ENCODE assay signal across 22 cellular contexts in the genomic region with DNA sequence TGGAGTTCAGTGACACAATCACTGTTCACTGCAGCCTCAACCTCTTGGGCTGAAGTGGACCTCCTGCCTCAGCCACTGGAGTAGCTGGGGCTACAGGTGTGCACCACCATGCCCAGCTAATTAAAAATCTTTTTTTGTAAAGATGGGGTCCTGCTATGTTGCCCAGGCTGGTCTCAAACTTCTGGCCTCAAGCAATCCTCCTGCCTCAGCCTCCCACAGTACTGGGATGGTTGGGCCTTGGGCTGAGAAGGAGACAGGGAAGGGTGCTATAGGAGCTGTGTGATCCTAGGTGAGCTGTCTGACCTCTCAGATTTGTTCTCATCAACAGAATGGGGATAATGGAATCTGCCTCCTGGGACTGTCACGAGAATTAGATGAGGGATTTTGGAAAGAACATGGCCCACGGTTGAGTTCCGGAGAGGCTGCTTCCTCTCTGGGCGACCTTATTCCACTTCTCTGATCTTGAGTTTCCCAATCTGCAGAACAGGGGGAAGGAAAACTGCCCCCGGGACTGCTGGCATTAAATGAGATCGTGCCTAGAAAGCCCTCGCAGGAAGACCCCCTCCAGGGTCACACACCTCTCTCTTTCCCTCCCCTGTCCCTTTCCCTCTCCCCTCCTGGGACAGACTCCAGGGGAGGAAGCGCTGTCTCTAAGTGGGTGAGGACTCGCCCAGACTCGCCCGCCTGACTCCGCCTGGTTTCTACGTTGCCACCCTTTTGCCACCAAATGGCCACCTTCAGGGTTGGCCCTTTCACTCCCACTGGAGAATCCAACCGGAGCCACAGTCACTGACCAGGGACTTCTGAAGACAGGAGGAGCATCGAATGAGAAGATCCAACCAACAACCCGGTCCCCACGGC.
"Had no signal": no experiment of that assay in that cellular context is flagged by ENCODE, and none has a peak within 500 bp of the region (broad histone marks: within the 10 kb centered on the region; RNA-seq: fewer than 3 reads in every experiment).

No MANE protein-coding gene starts in this region.

- H3K4me3 ChIP-seq: breast epithelium, esophagus squamous epithelium, left ventricle myocardium inferior, lung, SK-N-MC, testis had no signal

- H3K4me3 Mint-ChIP-seq: activated CD4-positive, alpha-beta T cell treated with anti-CD3 and anti-CD28 coated beads, Interleukin-2, amount 10 ng/mL, durations not matched to agents 7 days and 5 days; activated naive CD4-positive, alpha-beta T cell treated with anti-CD3 and anti-CD28 coated beads, Interleukin-2, amount 50 U/mL, for 24 hours; naive B cell; neural crest cell; type B pancreatic cell had no signal

- H3K4me1 Mint-ChIP-seq: activated naive CD4-positive, alpha-beta T cell treated with anti-CD3 and anti-CD28 coated beads, Interleukin-2, amount 50 U/mL, for 24 hours had no signal

- H3K36me3 Mint-ChIP-seq: type B pancreatic cell had no signal

- DNase-seq: activated CD4-positive, alpha-beta T cell treated with anti-CD3 and anti-CD28 coated beads, Interleukin-2, amount 10 ng/mL, durations not matched to agents 7 days and 5 days; activated CD4-positive, CD25-positive, alpha-beta regulatory T cell treated with anti-CD3 and anti-CD28 coated beads, Interleukin-2, amount 50 U/mL, for 72 hours; activated effector memory CD4-positive, alpha-beta T cell treated with anti-CD3 and anti-CD28 coated beads, Interleukin-2, amount 50 U/mL, for 16 hours; dermis blood vessel endothelial cell; effector CD4-positive, alpha-beta T cell; esophagus squamous epithelium; left ventricle myocardium inferior; naive B cell; occipital lobe; right cardiac atrium; stimulated activated CD4-positive, alpha-beta T cell treated with anti-CD3 and anti-CD28 coated beads, Interleukin-15, amount 100 ng/mL, for 24 hours; stimulated activated CD4-positive, alpha-beta T cell treated with anti-CD3 and anti-CD28 coated beads, Interleukin-2, amount 100 ng/mL, for 24 hours; stimulated activated naive CD4-positive, alpha-beta T cell; testis; WERI-Rb-1 had no signal

- H3K36me3 ChIP-seq: breast epithelium, left ventricle myocardium inferior had no signal

- H3K9me3 ChIP-seq: breast epithelium, esophagus squamous epithelium, left ventricle myocardium inferior, testis had no signal

- H3K27ac Mint-ChIP-seq: activated CD4-positive, alpha-beta T cell treated with anti-CD3 and anti-CD28 coated beads, Interleukin-2, amount 10 ng/mL, durations not matched to agents 7 days and 5 days; activated naive CD4-positive, alpha-beta T cell treated with anti-CD3 and anti-CD28 coated beads, Interleukin-2, amount 50 U/mL, for 24 hours; type B pancreatic cell had no signal

- H3K27me3 Mint-ChIP-seq: activated CD4-positive, alpha-beta T cell treated with anti-CD3 and anti-CD28 coated beads, Interleukin-2, amount 10 ng/mL, durations not matched to agents 7 days and 5 days; activated naive CD4-positive, alpha-beta T cell treated with anti-CD3 and anti-CD28 coated beads, Interleukin-2, amount 50 U/mL, for 24 hours; naive B cell had no signal

- ATAC-seq: right cardiac atrium had no signal

- H3K27ac ChIP-seq: breast epithelium, epithelial cell of prostate, esophagus squamous epithelium, left ventricle myocardium inferior, SK-N-MC, testis, WERI-Rb-1 had no signal

- H3K4me1 ChIP-seq: breast epithelium, left ventricle myocardium inferior, testis had no signal

- H3K27me3 ChIP-seq: breast epithelium, testis had no signal

- H3K9me3 Mint-ChIP-seq: activated CD4-positive, alpha-beta T cell treated with anti-CD3 and anti-CD28 coated beads, Interleukin-2, amount 10 ng/mL, durations not matched to agents 7 days and 5 days; activated naive CD4-positive, alpha-beta T cell treated with anti-CD3 and anti-CD28 coated beads, Interleukin-2, amount 50 U/mL, for 24 hours; naive B cell; neural crest cell; type B pancreatic cell had no signal
